ENCODE assay signal across 29 cellular contexts in genomic region chr7:126119981-126120380, GRCh38.
DNase-seq lines count a peak whose midpoint lies in the region; ATAC-seq and TF ChIP-seq lines count a peak whose summit lies in the region.
"Had no signal": no experiment of that assay in that cellular context is flagged by ENCODE, and none has a peak within 500 bp of the region (broad histone marks: within the 10 kb centered on the region; RNA-seq: fewer than 3 reads in every experiment).

No MANE protein-coding gene starts in this region.

- H3K9ac ChIP-seq in SK-N-MC (ENCODE audit: insufficient read length): peak overlapping the region; percentile 21
- H3K9ac ChIP-seq: BLaER1; BLaER1 treated with 17β-estradiol and CSF1 and Interleukin-3, amounts not matched to agents 10 nM and 100 nM had no signal

- intact Hi-C loops in A673 (cut with micrococcal nuclease; ENCODE audit: unreplicated experiment): loop anchor here (1.0 to 5.0 kb wide), 2 partner anchors 362 to 578 kb away; no protein-coding TSS in a partner anchor

- BruUV-seq in A673 (replicated peaks; lab: Mats Ljungman, UMichigan): no TSS peak

- TF ChIP-seq CTCF in A673 (conservative IDR thresholded peaks at IDR 0.05; ENCODE audit: low read depth, low read length): no peak

- ATAC-seq in HG03135 (IDR thresholded peaks at IDR 0.05; ENCODE audit: unreplicated experiment): no peak
- ATAC-seq: A549; CD8-positive, alpha-beta T cell had no signal

- H3K27me3 ChIP-seq in A673 (replicated peaks; ENCODE audit: insufficient read depth, low read depth, low read length, poor library complexity): no peaks in the 10 kb centered on the region
- H3K27me3 ChIP-seq: BE2C; BLaER1; BLaER1 treated with 17β-estradiol and CSF1 and Interleukin-3, amounts not matched to agents 10 nM and 100 nM had no signal

- H3K9me3 ChIP-seq in A673 (ENCODE audit: low read depth, low read length, poor library complexity, severe bottlenecking) (peaks cover 27% of the 10 kb centered on the region), SK-N-MC (ENCODE audit: low read depth, low read length) (peaks cover 3% of the 10 kb centered on the region; the same call in 1 of the 2 replicates)
- H3K9me3 ChIP-seq: A549, Caco-2 had no signal

- H3K4me3 ChIP-seq in A673 (ENCODE audit: low read depth, low read length, poor library complexity, severe bottlenecking) (no peak overlapping the region), SK-N-MC (peak overlapping the region; percentile 30; the same call in 1 of the 2 replicates)
- H3K4me3 ChIP-seq: A549; BLaER1; BLaER1 treated with 17β-estradiol and CSF1 and Interleukin-3, amounts not matched to agents 10 nM and 100 nM had no signal

- POLR2A ChIA-PET in A673 (lab: Charles Lee; ENCODE audit: low non-redundant PET): no interaction called here

- DNase-seq in A673 (ENCODE audit: low spot score): peak; percentile 74
- peak; percentile 93 for DNase-seq in SK-N-MC (ENCODE audit: low read depth, low spot score)
- no peak for DNase-seq in OCI-M1 (lab: John Stamatoyannopoulos, UW)
- DNase-seq: 8988T; ACHN; AML-193; BE2C; C1 segment of cervical spinal cord; Caco-2; Calu3; CD4-positive, alpha-beta memory T cell; CD4-positive, alpha-beta T cell; CD4-positive, CD25-positive, alpha-beta regulatory T cell; CD8-positive, alpha-beta memory T cell; CD8-positive, alpha-beta T cell; COR-L47; DMS 273 treated with DMSO at 0.1 percent for 48 hours; DMS153; DMS53; DMS79; DMS79 treated with DMSO at 0.1 percent for 48 hours; DND-41; EL had no signal

- peaks cover 24% of the 10 kb centered on the region for H3K4me1 ChIP-seq in A673 (ENCODE audit: insufficient read depth, low read length, poor library complexity, severe bottlenecking)
- H3K4me1 ChIP-seq: A549; BE2C; BLaER1; BLaER1 treated with 17β-estradiol and CSF1 and Interleukin-3, amounts not matched to agents 10 nM and 100 nM; Caco-2 had no signal

- peak overlapping the region; percentile 94 for H3K27ac ChIP-seq in A673 (ENCODE audit: low read depth, low read length, poor library complexity, severe bottlenecking)
- peak overlapping the region; percentile 97 for H3K27ac ChIP-seq in SK-N-MC
- H3K27ac ChIP-seq: 22Rv1; A549; BLaER1; BLaER1 treated with 17β-estradiol and CSF1 and Interleukin-3, amounts not matched to agents 10 nM and 100 nM; C4-2B had no signal

- H3K36me3 ChIP-seq in A673 (ENCODE audit: insufficient read depth, low read length, poor library complexity, severe bottlenecking): no peaks in the 10 kb centered on the region
- no peaks in the 10 kb centered on the region for H3K36me3 ChIP-seq in SK-N-MC (ENCODE audit: insufficient read depth, low read length)
- H3K36me3 ChIP-seq: BE2C; BLaER1; BLaER1 treated with 17β-estradiol and CSF1 and Interleukin-3, amounts not matched to agents 10 nM and 100 nM had no signal

- CTCF ChIA-PET in A673 (lab: Charles Lee): no interaction called here
